Comparison of ENCODE assay signal across 20 cellular contexts in the genomic region with DNA sequence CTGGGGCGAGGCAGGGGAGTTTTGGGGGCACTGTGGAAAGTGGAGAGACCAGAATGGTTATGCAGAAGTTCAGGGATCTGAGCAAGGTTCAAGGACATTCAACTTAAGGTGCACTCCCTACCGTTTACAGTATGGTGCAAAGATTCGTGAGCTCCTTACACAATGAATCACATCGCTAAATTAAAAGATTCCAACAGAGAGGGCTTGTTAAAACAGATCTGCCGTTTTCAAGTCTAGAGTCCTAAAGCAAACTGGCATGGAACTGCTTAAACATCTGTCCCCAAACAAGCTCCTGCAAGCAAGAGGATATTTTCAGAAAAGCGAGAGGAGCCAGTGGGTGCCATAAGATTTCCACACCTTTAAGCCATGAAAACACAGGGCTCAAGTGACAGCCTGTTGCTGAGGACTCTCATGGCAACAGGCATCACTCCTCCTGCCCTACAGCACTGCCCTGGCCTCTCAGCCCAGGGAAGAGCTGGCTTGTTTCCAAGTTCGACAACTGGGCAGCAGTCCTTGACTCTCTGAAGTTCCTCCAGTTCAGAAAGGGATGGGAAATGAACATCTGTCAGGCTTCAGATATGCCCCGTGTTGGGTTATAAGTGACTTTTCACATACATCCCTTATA. TPM values are rescaled to one million over a fixed set of nuclear protein-coding genes. Genes with fewer than 3 reads are reported as not detected.
A peak's percentile ranks its signal among the peaks of the same experiment; 100 is the strongest.
DNase-seq lines count a peak whose midpoint lies in the region; TF ChIP-seq lines count a peak whose summit lies in the region.
"Had no signal": no experiment of that assay in that cellular context is flagged by ENCODE, and none has a peak within 500 bp of the region (broad histone marks: within the 10 kb centered on the region; RNA-seq: fewer than 3 reads in every experiment).

No MANE protein-coding gene starts in this region.

- no peak for TF ChIP-seq EP300 in esophagus muscularis mucosa (IDR thresholded peaks at IDR 0.05)

- no peaks in the 10 kb centered on the region; the same call in 1 of the 2 replicates for H3K9me3 ChIP-seq in BE2C
- H3K9me3 ChIP-seq in esophagus muscularis mucosa, result peaks cover 0 to 5% (median 2%) of the 10 kb centered on the region in 4 donors

- no peak overlapping the region for H3K4me3 ChIP-seq in BE2C (ENCODE audit: low read depth, low read length)
- H3K4me3 ChIP-seq in esophagus muscularis mucosa, result no peak overlapping the region

- H3K27ac ChIP-seq in esophagus muscularis mucosa (replicated peaks in 1 of 4) (no peak overlapping the region), substantia nigra (ENCODE audit: low read depth, low read length, poor library complexity, severe bottlenecking) (no peak overlapping the region)

- TF ChIP-seq CTCF in BE2C (IDR thresholded peaks at IDR 0.05; ENCODE audit: low read depth, low read length) (no peak), esophagus muscularis mucosa (IDR thresholded peaks at IDR 0.05) (no peak), GM20000 (IDR thresholded peaks at IDR 0.05; ENCODE audit: extremely low read depth, missing control alignments) (no peak)

- DNase-seq in BE2C (peak; percentile 23), DMS53 treated with DMSO at 0.1 percent for 48 hours (lab: John Stamatoyannopoulos, UW; ENCODE audit: unreplicated experiment) (peak; percentile 63), NCI-H524 treated with DMSO at 0.1 percent for 48 hours (lab: John Stamatoyannopoulos, UW) (peak; percentile 88), esophagus muscularis mucosa (ENCODE audit: extremely low spot score) (peak; percentile 57), substantia nigra (lab: John Stamatoyannopoulos, UW) (no peak), GM20000 (ENCODE audit: low spot score) (no peak), ureter (ENCODE audit: low spot score) (no peak), nucleus accumbens (lab: John Stamatoyannopoulos, UW) (no peak)
- DNase-seq: activated naive CD8-positive, alpha-beta T cell treated with anti-CD3 and anti-CD28 coated beads, Interleukin-2, amount 10 ng/mL, durations not matched to agents 7 days and 5 days; CD8-positive, alpha-beta memory T cell; H9; head of caudate nucleus; MV-4-11; nephron progenitor cell; stimulated activated CD4-positive, alpha-beta T cell treated with anti-CD3 and anti-CD28 coated beads, Interleukin-4, amount 100 ng/mL, for 4 hours; T1000 had no signal

- H3K27me3 ChIP-seq in BE2C (no peaks in the 10 kb centered on the region), esophagus muscularis mucosa (peaks cover 0 to 5% (median 0%) of the 10 kb centered on the region in 4 donors)

- no peak for TF ChIP-seq POLR2A in esophagus muscularis mucosa (IDR thresholded peaks at IDR 0.05; ENCODE audit: low read depth)

- intact Hi-C loops in esophagus muscularis mucosa (cut with DNase I), result no loop called here

- H3K4me1 ChIP-seq in BE2C (no peaks in the 10 kb centered on the region; the same call in 1 of the 2 replicates), esophagus muscularis mucosa (no peaks in the 10 kb centered on the region)

- 73% methylated on average over 8 of the region's 8 CpGs for WGBS in esophagus muscularis mucosa

- H3K36me3 ChIP-seq in BE2C (no peaks in the 10 kb centered on the region), esophagus muscularis mucosa (no peaks in the 10 kb centered on the region)

RNA-seq across cellular contexts. Expression of gene FAM184B, which starts 10.0 kb away (rescaled TPM):
- 0.45 TPM for polyA plus RNA-seq in BE2C (2012; ENCODE audit: insufficient read depth, insufficient read length, low read depth)
- total RNA-seq in esophagus muscularis mucosa (not detected), ureter (not detected)
- total RNA-seq: activated naive CD8-positive, alpha-beta T cell treated with anti-CD3 and anti-CD28 coated beads, Interleukin-2, amount 10 ng/mL, durations not matched to agents 7 days and 5 days; activated T-helper 1 cell treated with anti-CD3 and anti-CD28 coated beads, Interleukin-12 subunit alpha, Interleukin-12 subunit beta, Interleukin-2, Interleukin-4 antibody, amounts not matched to agents 30 ng/mL and 10 ng/mL and 1 ng/mL, durations not matched to agents 14 hours and 24 hours and 36 hours; OCI-LY7; SK-MEL-5 had no signal
- polyA plus RNA-seq: CD8-positive, alpha-beta memory T cell; IgD-negative memory B cell had no signal

RNA-seq across cellular contexts. Expression of gene DCAF16, which starts 39.2 kb away (rescaled TPM):
- polyA plus RNA-seq in BE2C (2012; ENCODE audit: insufficient read depth, insufficient read length, low read depth), result 22.9 TPM
- total RNA-seq in esophagus muscularis mucosa, result 10 to 100 TPM; 23.4 to 28.7 (median 26.3) TPM
- total RNA-seq in ureter, result 51.7 TPM

RNA-seq across cellular contexts. Expression of gene NCAPG, which starts 39.4 kb away (rescaled TPM):
- polyA plus RNA-seq in BE2C (2012; ENCODE audit: insufficient read depth, insufficient read length, low read depth), result 2.8 TPM
- total RNA-seq in esophagus muscularis mucosa, result under 1 TPM in 3 of 4 donors, not detected in 1; 0.17 to 0.98 (median 0.71) TPM
- total RNA-seq in ureter, result 0.94 TPM

Comparison
In these comparisons a context has a peak if more than half of its experiments do, and no peak if none do; other contexts are left out.
1. DNase-seq: peak in BE2C (single experiment), DMS53 treated with DMSO at 0.1 percent for 48 hours (single experiment), NCI-H524 treated with DMSO at 0.1 percent for 48 hours (single experiment) and esophagus muscularis mucosa (single experiment); none in substantia nigra (0 of 49), GM20000 (single experiment), ureter (single experiment) and nucleus accumbens (0 of 56).